ENCODE assay signal across 36 cellular contexts in the genomic region with DNA sequence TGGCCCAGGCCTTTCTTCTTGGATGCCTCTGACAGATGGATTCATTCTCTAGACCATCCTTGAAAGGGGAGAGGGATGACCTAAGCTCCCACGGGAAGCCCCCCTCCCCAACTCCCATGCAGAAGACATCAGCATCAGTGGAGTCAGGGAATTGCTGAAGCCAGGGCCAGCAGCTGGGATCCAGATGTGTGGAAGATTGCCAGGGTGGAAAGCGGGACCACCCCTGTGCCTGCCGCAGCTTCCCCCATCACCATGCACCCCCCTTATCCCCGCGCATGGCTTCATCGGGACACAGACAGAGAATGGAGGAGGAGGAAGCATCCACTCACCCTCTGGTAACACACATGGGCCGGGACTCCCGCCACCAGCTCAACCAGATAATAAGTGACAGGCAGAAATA.
"Had no signal": no experiment of that assay in that cellular context is flagged by ENCODE, and none has a peak within 500 bp of the region (broad histone marks: within the 10 kb centered on the region; RNA-seq: fewer than 3 reads in every experiment).

No MANE protein-coding gene starts in this region.

- ATAC-seq: activated CD8-positive, alpha-beta memory T cell treated with anti-CD3 and anti-CD28 coated beads, Interleukin-2, amount 10 ng/mL, durations not matched to agents 7 days and 5 days; activated CD8-positive, alpha-beta T cell treated with anti-CD3 and anti-CD28 coated beads, Interleukin-2, amount 10 ng/mL, durations not matched to agents 7 days and 5 days; activated naive CD8-positive, alpha-beta T cell treated with anti-CD3 and anti-CD28 coated beads, Interleukin-2, amount 50 U/mL, for 24 hours had no signal

- H3K9me3 ChIP-seq: ascending aorta had no signal

- H3K4me1 Mint-ChIP-seq: activated B cell treated with CpG ODN at 0.5 μM for 24 hours; activated CD4-positive, alpha-beta memory T cell treated with anti-CD3 and anti-CD28 coated beads, Interleukin-2, amount 10 ng/mL, durations not matched to agents 7 days and 5 days; activated CD4-positive, alpha-beta T cell treated with anti-CD3 and anti-CD28 coated beads, Interleukin-2, amount 10 ng/mL, durations not matched to agents 24 days and 14 days; activated CD8-positive, alpha-beta memory T cell treated with anti-CD3 and anti-CD28 coated beads, Interleukin-2, amount 10 ng/mL, durations not matched to agents 7 days and 5 days; activated naive CD4-positive, alpha-beta T cell treated with anti-CD3 and anti-CD28 coated beads, Interleukin-2, amount 10 ng/mL, durations not matched to agents 7 days and 5 days; activated naive CD4-positive, alpha-beta T cell treated with anti-CD3 and anti-CD28 coated beads, Interleukin-2, amount 50 U/mL, for 24 hours; activated naive CD8-positive, alpha-beta T cell treated with anti-CD3 and anti-CD28 coated beads, Interleukin-2, amount 10 ng/mL, durations not matched to agents 7 days and 5 days; activated naive CD8-positive, alpha-beta T cell treated with anti-CD3 and anti-CD28 coated beads, Interleukin-2, amount 50 U/mL, for 24 hours; central memory CD8-positive, alpha-beta T cell had no signal

- H3K4me3 Mint-ChIP-seq: activated B cell treated with CpG ODN at 0.5 μM for 24 hours; activated CD4-positive, alpha-beta memory T cell treated with anti-CD3 and anti-CD28 coated beads, Interleukin-2, amount 10 ng/mL, durations not matched to agents 7 days and 5 days; activated CD4-positive, alpha-beta T cell treated with anti-CD3 and anti-CD28 coated beads, Interleukin-2, amount 10 ng/mL, durations not matched to agents 24 days and 14 days; activated CD8-positive, alpha-beta memory T cell treated with anti-CD3 and anti-CD28 coated beads, Interleukin-2, amount 10 ng/mL, durations not matched to agents 7 days and 5 days; activated CD8-positive, alpha-beta T cell treated with anti-CD3 and anti-CD28 coated beads, Interleukin-2, amount 10 ng/mL, durations not matched to agents 7 days and 5 days; activated naive CD4-positive, alpha-beta T cell treated with anti-CD3 and anti-CD28 coated beads, Interleukin-2, amount 10 ng/mL, durations not matched to agents 7 days and 5 days; activated naive CD4-positive, alpha-beta T cell treated with anti-CD3 and anti-CD28 coated beads, Interleukin-2, amount 50 U/mL, for 24 hours; activated naive CD8-positive, alpha-beta T cell; activated naive CD8-positive, alpha-beta T cell treated with anti-CD3 and anti-CD28 coated beads, Interleukin-2, amount 10 ng/mL, durations not matched to agents 7 days and 5 days; activated naive CD8-positive, alpha-beta T cell treated with anti-CD3 and anti-CD28 coated beads, Interleukin-2, amount 50 U/mL, for 24 hours; activated T-cell treated with anti-CD3 and anti-CD28 coated beads, Interleukin-2, amount 50 U/mL, for 24 hours; central memory CD8-positive, alpha-beta T cell; T-helper 1 cell treated with Interleukin-12 subunit alpha and Interleukin-12 subunit beta and Interleukin-4 antibody, amounts not matched to agents 30 μg/mL and 1 μg/mL, for 36 hours; T-helper 2 cell treated with Interferon-gamma antibody and Interleukin-4, amounts not matched to agents 5 μg/mL and 100 μg/mL, for 36 hours had no signal

- H3K27me3 Mint-ChIP-seq: activated CD4-positive, alpha-beta memory T cell treated with anti-CD3 and anti-CD28 coated beads, Interleukin-2, amount 10 ng/mL, durations not matched to agents 7 days and 5 days; activated CD4-positive, alpha-beta T cell treated with anti-CD3 and anti-CD28 coated beads, Interleukin-2, amount 10 ng/mL, durations not matched to agents 24 days and 14 days; activated CD8-positive, alpha-beta memory T cell treated with anti-CD3 and anti-CD28 coated beads, Interleukin-2, amount 10 ng/mL, durations not matched to agents 7 days and 5 days; activated naive CD8-positive, alpha-beta T cell treated with anti-CD3 and anti-CD28 coated beads, Interleukin-2, amount 10 ng/mL, durations not matched to agents 7 days and 5 days had no signal

- H3K9me3 Mint-ChIP-seq: activated B cell treated with CpG ODN at 0.5 μM for 24 hours; activated CD4-positive, alpha-beta memory T cell treated with anti-CD3 and anti-CD28 coated beads, Interleukin-2, amount 10 ng/mL, durations not matched to agents 7 days and 5 days; activated CD4-positive, alpha-beta T cell treated with anti-CD3 and anti-CD28 coated beads, Interleukin-2, amount 10 ng/mL, durations not matched to agents 24 days and 14 days; activated naive CD4-positive, alpha-beta T cell treated with anti-CD3 and anti-CD28 coated beads, Interleukin-2, amount 10 ng/mL, durations not matched to agents 7 days and 5 days; activated naive CD4-positive, alpha-beta T cell treated with anti-CD3 and anti-CD28 coated beads, Interleukin-2, amount 50 U/mL, for 24 hours; activated naive CD8-positive, alpha-beta T cell treated with anti-CD3 and anti-CD28 coated beads, Interleukin-2, amount 10 ng/mL, durations not matched to agents 7 days and 5 days; activated naive CD8-positive, alpha-beta T cell treated with anti-CD3 and anti-CD28 coated beads, Interleukin-2, amount 50 U/mL, for 24 hours; activated T-cell treated with anti-CD3 and anti-CD28 coated beads, Interleukin-2, amount 50 U/mL, for 24 hours; activated T-helper 2 cell treated with anti-CD3 and anti-CD28 coated beads, Interferon-gamma antibody, Interleukin-2, Interleukin-4, amounts not matched to agents 10 μg/mL and 5 μg/mL and 100 μg/mL, durations not matched to agents 14 hours and 24 hours and 36 hours; central memory CD8-positive, alpha-beta T cell; T-helper 1 cell treated with Interleukin-12 subunit alpha and Interleukin-12 subunit beta and Interleukin-4 antibody, amounts not matched to agents 30 μg/mL and 1 μg/mL, for 36 hours; T-helper 2 cell treated with Interferon-gamma antibody and Interleukin-4, amounts not matched to agents 5 μg/mL and 100 μg/mL, for 36 hours had no signal

- H3K27me3 ChIP-seq: ascending aorta had no signal

- H3K36me3 ChIP-seq: ascending aorta, cardiac muscle cell had no signal

- DNase-seq: activated B cell treated with CpG ODN at 0.5 μM for 24 hours; activated CD4-positive, alpha-beta memory T cell treated with anti-CD3 and anti-CD28 coated beads, Interleukin-2, amount 10 ng/mL, durations not matched to agents 7 days and 5 days; activated CD4-positive, alpha-beta T cell treated with anti-CD3 and anti-CD28 coated beads for 4 hours; activated CD4-positive, alpha-beta T cell treated with anti-CD3 and anti-CD28 coated beads, Interleukin-2, amount 10 ng/mL, durations not matched to agents 24 days and 14 days; activated CD4-positive, alpha-beta T cell treated with anti-CD3 and anti-CD28 coated beads, Interleukin-2, amount 50 U/mL, for 1 hour; activated CD4-positive, alpha-beta T cell treated with anti-CD3 and anti-CD28 coated beads, Interleukin-2, amount 50 U/mL, for 48 hours; activated CD4-positive, CD25-positive, alpha-beta regulatory T cell treated with anti-CD3 and anti-CD28 coated beads, Interleukin-2, amount 50 U/mL, for 72 hours; activated CD8-positive, alpha-beta memory T cell treated with anti-CD3 and anti-CD28 coated beads for 24 hours; activated CD8-positive, alpha-beta memory T cell treated with anti-CD3 and anti-CD28 coated beads, Interleukin-2, amount 10 ng/mL, durations not matched to agents 7 days and 5 days; activated CD8-positive, alpha-beta memory T cell treated with anti-CD3 and anti-CD28 coated beads, Interleukin-2, amount 50 U/mL, for 48 hours; activated CD8-positive, alpha-beta T cell treated with anti-CD3 and anti-CD28 coated beads, Interleukin-2, amount 10 ng/mL, durations not matched to agents 7 days and 5 days; activated effector memory CD4-positive, alpha-beta T cell treated with Interleukin-2 at 50 U/mL for 16 hours; activated gamma-delta T cell; activated naive CD4-positive, alpha-beta T cell treated with anti-CD3 and anti-CD28 coated beads, Interleukin-2, amount 10 ng/mL, durations not matched to agents 7 days and 5 days; activated naive CD4-positive, alpha-beta T cell treated with Interleukin-2 at 50 U/mL for 16 hours; activated naive CD8-positive, alpha-beta T cell treated with anti-CD3 and anti-CD28 coated beads, Interleukin-2, amount 10 ng/mL, durations not matched to agents 7 days and 5 days; activated naive CD8-positive, alpha-beta T cell treated with anti-CD3 and anti-CD28 coated beads, Interleukin-2, amount 50 U/mL, for 24 hours; activated T-cell treated with anti-CD3 and anti-CD28 coated beads, Interleukin-2, amount 50 U/mL, for 24 hours; activated T-cell treated with anti-CD3 and anti-CD28 coated beads, Interleukin-2, amount 50 U/mL, for 48 hours; amygdala; anterior cingulate cortex; caudate nucleus; cerebellar nuclear complex; T-helper 1 cell; T-helper 2 cell; T-helper 9 cell had no signal

- H3K4me1 ChIP-seq: ascending aorta had no signal

- H3K4me3 ChIP-seq: ascending aorta, cardiac muscle cell had no signal

- H3K27ac Mint-ChIP-seq: activated B cell treated with CpG ODN at 0.5 μM for 24 hours; activated CD4-positive, alpha-beta memory T cell treated with anti-CD3 and anti-CD28 coated beads, Interleukin-2, amount 10 ng/mL, durations not matched to agents 7 days and 5 days; activated CD4-positive, alpha-beta T cell treated with anti-CD3 and anti-CD28 coated beads, Interleukin-2, amount 10 ng/mL, durations not matched to agents 24 days and 14 days; activated CD8-positive, alpha-beta memory T cell treated with anti-CD3 and anti-CD28 coated beads, Interleukin-2, amount 10 ng/mL, durations not matched to agents 7 days and 5 days; activated CD8-positive, alpha-beta T cell treated with anti-CD3 and anti-CD28 coated beads, Interleukin-2, amount 10 ng/mL, durations not matched to agents 7 days and 5 days; activated naive CD4-positive, alpha-beta T cell treated with anti-CD3 and anti-CD28 coated beads, Interleukin-2, amount 10 ng/mL, durations not matched to agents 7 days and 5 days; activated naive CD4-positive, alpha-beta T cell treated with anti-CD3 and anti-CD28 coated beads, Interleukin-2, amount 50 U/mL, for 24 hours; activated naive CD8-positive, alpha-beta T cell; activated naive CD8-positive, alpha-beta T cell treated with anti-CD3 and anti-CD28 coated beads, Interleukin-2, amount 10 ng/mL, durations not matched to agents 7 days and 5 days; activated naive CD8-positive, alpha-beta T cell treated with anti-CD3 and anti-CD28 coated beads, Interleukin-2, amount 50 U/mL, for 24 hours; activated T-cell treated with anti-CD3 and anti-CD28 coated beads, Interleukin-2, amount 50 U/mL, for 24 hours; activated T-helper 2 cell treated with anti-CD3 and anti-CD28 coated beads, Interferon-gamma antibody, Interleukin-2, Interleukin-4, amounts not matched to agents 10 μg/mL and 5 μg/mL and 100 μg/mL, durations not matched to agents 14 hours and 24 hours and 36 hours; T-helper 1 cell treated with Interleukin-12 subunit alpha and Interleukin-12 subunit beta and Interleukin-4 antibody, amounts not matched to agents 30 μg/mL and 1 μg/mL, for 36 hours; T-helper 2 cell treated with Interferon-gamma antibody and Interleukin-4, amounts not matched to agents 5 μg/mL and 100 μg/mL, for 36 hours had no signal

- H3K27ac ChIP-seq: ascending aorta, cardiac muscle cell, VCaP had no signal

- H3K36me3 Mint-ChIP-seq: activated CD8-positive, alpha-beta memory T cell treated with anti-CD3 and anti-CD28 coated beads, Interleukin-2, amount 10 ng/mL, durations not matched to agents 7 days and 5 days; activated naive CD4-positive, alpha-beta T cell treated with anti-CD3 and anti-CD28 coated beads, Interleukin-2, amount 10 ng/mL, durations not matched to agents 7 days and 5 days; activated naive CD4-positive, alpha-beta T cell treated with anti-CD3 and anti-CD28 coated beads, Interleukin-2, amount 50 U/mL, for 24 hours; activated naive CD8-positive, alpha-beta T cell; activated naive CD8-positive, alpha-beta T cell treated with anti-CD3 and anti-CD28 coated beads, Interleukin-2, amount 10 ng/mL, durations not matched to agents 7 days and 5 days; brain had no signal
